ENCODE assay signal across 16 cellular contexts in the genomic region with DNA sequence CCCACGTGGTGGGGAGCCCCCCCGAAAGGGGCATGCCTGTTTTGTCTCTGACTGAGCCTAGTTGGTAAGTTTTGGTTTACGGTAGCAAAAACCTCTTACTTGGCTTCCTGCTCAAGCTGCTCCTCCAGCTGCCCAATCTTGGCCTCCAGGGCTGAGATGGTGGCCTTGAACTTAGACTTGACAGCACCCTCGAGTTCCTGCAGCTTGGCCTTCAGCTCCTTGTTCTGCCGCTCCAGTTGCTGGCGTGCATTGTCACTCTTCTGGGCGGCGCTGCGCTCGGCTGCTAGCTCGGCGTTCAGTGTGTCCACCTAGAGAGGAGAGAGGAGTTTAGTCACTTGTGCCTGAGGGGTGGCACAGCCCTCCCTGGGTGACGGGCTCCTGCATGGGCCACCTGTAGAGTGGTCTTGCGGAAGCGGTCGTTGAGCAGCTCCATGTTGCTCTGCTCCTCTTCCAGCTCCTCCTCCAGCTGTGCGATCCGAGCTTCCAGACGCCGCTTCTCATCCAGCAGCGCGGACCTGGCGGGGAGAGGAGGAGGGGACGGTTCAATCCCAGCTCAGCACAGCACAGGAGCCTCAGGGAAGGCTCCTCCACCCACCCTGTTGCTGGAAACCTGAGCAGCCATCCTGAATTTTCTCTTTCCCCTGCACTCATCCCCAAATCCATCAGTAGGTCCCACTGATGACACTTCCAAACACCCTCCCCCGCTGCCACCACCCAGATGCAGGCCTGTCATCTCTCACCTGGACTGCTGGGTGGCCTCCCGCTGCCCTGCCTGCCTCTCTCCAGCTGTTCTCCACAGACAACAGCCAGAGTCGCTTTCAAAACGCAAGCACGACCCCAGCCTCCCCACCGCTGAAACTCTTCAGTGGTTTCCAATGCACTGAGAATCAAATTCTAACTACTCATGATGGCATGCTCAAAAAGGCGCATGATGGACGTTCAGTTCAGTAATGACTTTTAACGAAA. TPM values are rescaled to one million over a fixed set of nuclear protein-coding genes. Genes with fewer than 3 reads are reported as not detected.
DNase-seq lines count a peak whose midpoint lies in the region; TF ChIP-seq lines count a peak whose summit lies in the region.
"Had no signal": no experiment of that assay in that cellular context is flagged by ENCODE, and none has a peak within 500 bp of the region (broad histone marks: within the 10 kb centered on the region; RNA-seq: fewer than 3 reads in every experiment).

No MANE protein-coding gene starts in this region.

- H3K4me3 Mint-ChIP-seq in endodermal cell, result no peak overlapping the region
- H3K4me3 Mint-ChIP-seq: activated naive CD4-positive, alpha-beta T cell treated with anti-CD3 and anti-CD28 coated beads for 36 hours; nephron had no signal

- H3K4me3 ChIP-seq in endodermal cell (ENCODE audit: low read length) (no peak overlapping the region), mesodermal cell (ENCODE audit: extremely low read depth, insufficient read depth, low read length, poor library complexity, severe bottlenecking) (no peak overlapping the region), tibial nerve (peak overlapping the region in 1 of 4 donors; percentile 22)
- H3K4me3 ChIP-seq: BLaER1 had no signal

- H3K36me3 ChIP-seq in endodermal cell (ENCODE audit: control insufficient read depth, insufficient read depth, low read length) (peaks cover 100% of the 10 kb centered on the region), mesodermal cell (ENCODE audit: control insufficient read depth, insufficient read depth, low read length) (peaks cover 97% of the 10 kb centered on the region), tibial nerve (peaks cover 0 to 69% (median 0%) of the 10 kb centered on the region in 3 donors)

- DNase-seq in RWPE1 (ENCODE audit: low spot score), result no peak
- peak; percentile 43 for DNase-seq in endodermal cell
- no peak for DNase-seq in tibial nerve (ENCODE audit: low spot score in 2 of 2)
- no peak for DNase-seq in activated CD4-positive, alpha-beta T cell treated with anti-CD3 and anti-CD28 coated beads, Interleukin-2, amount 50 U/mL, for 4 hours
- no peak for DNase-seq in HK-2 (ENCODE audit: unreplicated experiment)
- DNase-seq in SIG-M5 (lab: John Stamatoyannopoulos, UW), result no peak
- DNase-seq: activated CD4-positive, alpha-beta T cell treated with anti-CD3 and anti-CD28 coated beads for 1 hour; activated naive CD4-positive, alpha-beta T cell treated with anti-CD3 and anti-CD28 coated beads for 36 hours; effector CD8-positive, alpha-beta T cell; MM.1S; NCI-H1694; NCI-H446; T-helper 2 cell had no signal

- peaks cover 8% of the 10 kb centered on the region for H3K9me3 Mint-ChIP-seq in endodermal cell

- H3K27ac Mint-ChIP-seq in endodermal cell, result peak overlapping the region; percentile 52
- H3K27ac Mint-ChIP-seq: activated naive CD4-positive, alpha-beta T cell treated with anti-CD3 and anti-CD28 coated beads for 36 hours had no signal

- no peak for TF ChIP-seq CTCF in RWPE1 (conservative IDR thresholded peaks at IDR 0.05; ENCODE audit: low read depth)
- no peak for TF ChIP-seq CTCF in endodermal cell (conservative IDR thresholded peaks at IDR 0.05)
- TF ChIP-seq CTCF in tibial nerve (IDR thresholded peaks at IDR 0.05), result no peak

- peaks cover 13% of the 10 kb centered on the region for H3K9me3 ChIP-seq in endodermal cell (ENCODE audit: control insufficient read depth, low read length)
- peaks cover 4% of the 10 kb centered on the region for H3K9me3 ChIP-seq in mesodermal cell (ENCODE audit: control insufficient read depth, low read length)
- peaks cover 0 to 10% (median 0%) of the 10 kb centered on the region in 4 donors for H3K9me3 ChIP-seq in tibial nerve

- H3K9ac ChIP-seq in endodermal cell (ENCODE audit: extremely low read depth, low read length, poor library complexity, severe bottlenecking), result no peak overlapping the region
- H3K9ac ChIP-seq: BLaER1 had no signal

- peaks cover 96% of the 10 kb centered on the region for H3K36me3 Mint-ChIP-seq in endodermal cell (ENCODE audit: low read depth)

- POLR2A ChIA-PET in RWPE1 (lab: Yijun Ruan, JAX; ENCODE audit: low non-redundant PET), result interaction anchor here (0.6 kb wide), 2 partner anchors 96 to 306 kb away, joined by 3 to 7 read pairs; no protein-coding TSS in a partner anchor

- CTCF ChIA-PET in RWPE1 (lab: Yijun Ruan, JAX), result interaction anchor here (0.7 kb wide), 1 partner anchor 415 kb away, joined by 3 read pairs; no protein-coding TSS in a partner anchor

- WGBS in endodermal cell (ENCODE audit: insufficient coverage in 1 of 2, insufficient read length in 1 of 2), 2 experiments, result 97 to 98% methylated on average over 22 to 33 of the region's 33 CpGs
- 94 to 95% methylated on average over 19 to 31 of the region's 33 CpGs for WGBS in mesodermal cell (ENCODE audit: insufficient coverage in 2 of 2), 2 experiments
- 66 to 71% methylated on average over 29 to 33 of the region's 33 CpGs for WGBS in tibial nerve, 2 donors

- no peak for TF ChIP-seq EP300 in tibial nerve (IDR thresholded peaks at IDR 0.05)

- no peak for TF ChIP-seq POLR2A in tibial nerve (IDR thresholded peaks at IDR 0.05)

- H3K4me1 ChIP-seq in endodermal cell (ENCODE audit: control insufficient read depth, insufficient read depth, low read length), result no peaks in the 10 kb centered on the region
- H3K4me1 ChIP-seq in mesodermal cell (ENCODE audit: control insufficient read depth, insufficient read depth, low read length, poor library complexity, severe bottlenecking), result peaks cover 4% of the 10 kb centered on the region
- peaks cover 0 to 61% (median 21%) of the 10 kb centered on the region in 4 donors for H3K4me1 ChIP-seq in tibial nerve
- H3K4me1 ChIP-seq: BLaER1 had no signal

- peak overlapping the region; percentile 17; the same call in 1 of the 2 replicates for H3K27ac ChIP-seq in RWPE1
- H3K27ac ChIP-seq in endodermal cell (ENCODE audit: low read depth, low read length), result no peak overlapping the region
- peak overlapping the region; percentile 10 for H3K27ac ChIP-seq in mesodermal cell (ENCODE audit: low read depth, low read length, severe bottlenecking)
- peak overlapping the region; percentile 65 to 92 (median 80) for H3K27ac ChIP-seq in tibial nerve
- H3K27ac ChIP-seq: BLaER1 had no signal

- no peaks in the 10 kb centered on the region for H3K27me3 ChIP-seq in endodermal cell (ENCODE audit: control insufficient read depth, insufficient read depth, low read length, poor library complexity, severe bottlenecking)
- no peaks in the 10 kb centered on the region for H3K27me3 ChIP-seq in tibial nerve
- H3K27me3 ChIP-seq: BLaER1 had no signal

- no peaks in the 10 kb centered on the region for H3K4me1 Mint-ChIP-seq in endodermal cell
- H3K4me1 Mint-ChIP-seq: nephron had no signal

- H3K27me3 Mint-ChIP-seq in endodermal cell (ENCODE audit: insufficient read depth), result no peaks in the 10 kb centered on the region

RNA-seq across cellular contexts. Expression of gene NDEL1, which starts 44.6 kb away (rescaled TPM):
- total RNA-seq in endodermal cell, result 10 to 100 TPM; 60.4 to 61.2 TPM
- 26.2 TPM for polyA plus RNA-seq in endodermal cell (2013, experiment 1 of 2)
- polyA plus RNA-seq in endodermal cell (2013, experiment 2 of 2), result 26.3 TPM
- 45.7 TPM for polyA plus RNA-seq in mesodermal cell (2013, experiment 1 of 2)
- 44.0 TPM for polyA plus RNA-seq in mesodermal cell (2013, experiment 2 of 2)
- total RNA-seq in tibial nerve, result 100 to 1,000 TPM in 1 of 4 donors, 10 to 100 TPM in 3; 63.6 to 102 (median 84.1) TPM
